15 cellular contexts compared by ENCODE assay signal in the genomic region with DNA sequence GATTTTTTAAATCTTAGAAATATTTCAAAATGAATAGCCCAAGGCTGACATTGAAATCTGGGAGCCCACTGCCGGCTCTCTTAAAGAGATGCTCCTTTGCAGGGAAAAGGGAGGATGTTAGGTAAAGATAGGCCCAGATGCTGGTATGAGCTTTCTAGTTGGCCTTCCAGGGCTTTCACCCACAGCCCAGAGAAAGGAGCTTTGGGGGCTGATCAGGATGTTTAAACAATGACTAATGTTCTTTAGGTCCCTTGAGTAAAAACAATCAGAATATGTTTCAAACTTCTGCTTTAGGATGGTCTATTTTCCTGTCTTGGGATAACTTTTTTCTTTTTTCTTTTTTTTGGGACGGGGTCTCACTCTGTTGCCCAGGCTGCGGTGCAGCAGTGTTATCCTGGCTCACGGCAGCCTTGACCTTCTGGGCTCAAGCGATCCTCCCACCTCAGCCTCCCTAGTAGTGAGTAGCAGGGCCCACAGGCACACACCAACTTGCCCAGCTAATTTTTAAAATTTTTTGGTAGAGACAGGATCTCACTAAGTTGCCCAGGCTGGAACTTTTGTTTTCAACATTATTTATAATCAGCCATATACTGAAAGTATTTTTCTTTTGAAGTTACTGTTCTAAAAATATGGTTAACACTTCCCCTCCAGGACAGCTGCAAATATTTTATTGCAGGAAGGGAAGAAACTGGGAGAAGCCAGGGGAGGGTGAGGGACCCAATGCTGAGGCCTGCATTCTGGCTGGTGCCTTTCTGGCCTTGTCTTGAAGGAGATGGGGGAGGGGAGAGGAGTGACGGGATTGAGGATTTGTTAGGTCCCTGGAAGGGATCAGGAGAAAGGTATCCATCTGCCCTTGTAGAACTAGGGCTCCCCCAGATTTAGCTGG.
A peak's percentile ranks its signal among the peaks of the same experiment; 100 is the strongest.
DNase-seq lines count a peak whose midpoint lies in the region; ATAC-seq, FAIRE-seq and TF ChIP-seq lines count a peak whose summit lies in the region.
"Had no signal": no experiment of that assay in that cellular context is flagged by ENCODE, and none has a peak within 500 bp of the region (broad histone marks: within the 10 kb centered on the region; RNA-seq: fewer than 3 reads in every experiment).

No MANE protein-coding gene starts in this region.

- no peak for FAIRE-seq in A549 (lab: Jason Lieb, UNC)
- FAIRE-seq: colon had no signal

- H3K4me2 ChIP-seq in A549 (peak overlapping the region; percentile 90), mammary epithelial cell (ENCODE audit: insufficient read depth, low read depth, low read length) (peak overlapping the region; percentile 96)

- TF ChIP-seq POLR2A in A549 (IDR thresholded peaks at IDR 0.05; ENCODE audit: low read length) = no peak

- POLR2A ChIA-PET in A549 (lab: Yijun Ruan, JAX) = no interaction called here

- intact Hi-C loops in mammary epithelial cell (cut with micrococcal nuclease) (loop anchor here (2.0 kb wide), 3 partner anchors 18 to 38 kb away; no protein-coding TSS in a partner anchor), left lung (cut with DNase I) (no loop called here)

- H3K9ac ChIP-seq in mammary epithelial cell (ENCODE audit: insufficient read depth, low read length) = peak overlapping the region; percentile 48

- no peak overlapping the region for H2AFZ ChIP-seq in mammary epithelial cell (ENCODE audit: low read depth, low read length)

- H3K9me3 ChIP-seq in A549 (no peaks in the 10 kb centered on the region), mammary epithelial cell (replicated peaks; ENCODE audit: insufficient read depth, low read length) (no peaks in the 10 kb centered on the region), mesodermal cell (ENCODE audit: control insufficient read depth, low read length) (no peaks in the 10 kb centered on the region), left lung (no peaks in the 10 kb centered on the region)
- H3K9me3 ChIP-seq: heart right ventricle, thoracic aorta had no signal

- in situ Hi-C loops in mammary epithelial cell (cut with MboI; ENCODE audit: low sequenced_read_pairs in 2 of 2) = no loop called here

- H3K4me1 ChIP-seq in A549 (peaks cover 38% of the 10 kb centered on the region), mammary epithelial cell (ENCODE audit: insufficient read depth, low read length) (peaks cover 32% of the 10 kb centered on the region), mesodermal cell (ENCODE audit: control insufficient read depth, insufficient read depth, low read length, poor library complexity, severe bottlenecking) (peaks cover 9% of the 10 kb centered on the region), left lung (peaks cover 12 to 48% of the 10 kb centered on the region in 2 donors)

- peaks cover 76% of the 10 kb centered on the region for H3K79me2 ChIP-seq in mammary epithelial cell (ENCODE audit: insufficient read depth, low read length)

- H3K27me3 ChIP-seq in mammary epithelial cell (ENCODE audit: insufficient read depth, low read length) (no peaks in the 10 kb centered on the region), left lung (no peaks in the 10 kb centered on the region)
- H3K27me3 ChIP-seq: heart right ventricle had no signal

- TF ChIP-seq RAD21 in A549 (conservative IDR thresholded peaks at IDR 0.05 in 1 of 2, IDR thresholded peaks at IDR 0.05 in 1 of 2) = no peak

- no peak for ATAC-seq in A549
- no peak for ATAC-seq in HG02571 (IDR thresholded peaks at IDR 0.05; ENCODE audit: unreplicated experiment)
- ATAC-seq in HG02938 (IDR thresholded peaks at IDR 0.05; ENCODE audit: unreplicated experiment) = no peak
- no peak for ATAC-seq in left lung
- no peak for ATAC-seq in HG03469 (IDR thresholded peaks at IDR 0.05; ENCODE audit: unreplicated experiment)
- ATAC-seq: natural killer cell treated with Interleukin-12 subunit alpha and Interleukin-12 subunit beta and Interleukin-15 and Interleukin-18, amount 100 ng/mL, for 72 hours had no signal

- DNase-seq in A549 (ENCODE audit: low read depth in 1 of 2, low spot score in 1 of 2) (no peak), HS-5 (ENCODE audit: low read depth) (peak; percentile 25), mammary epithelial cell (no peak), left lung (no peak)
- DNase-seq: activated T-cell treated with anti-CD3 and anti-CD28 coated beads, Interleukin-2, amount 50 U/mL, for 48 hours; heart right ventricle; NCI-H1930; stimulated activated CD4-positive, alpha-beta T cell treated with anti-CD3 and anti-CD28 coated beads, Interleukin-2, amount 100 ng/mL, for 24 hours had no signal

- TF ChIP-seq CTCF in A549 (IDR thresholded peaks at IDR 0.05) (no peak), mammary epithelial cell (conservative IDR thresholded peaks at IDR 0.05 in 1 of 2, IDR thresholded peaks at IDR 0.05 in 1 of 2; ENCODE audit: extremely low read depth in 1 of 2, insufficient read depth in 1 of 2, low read depth in 1 of 2, low read length in 2 of 2) (no peak), left lung (IDR thresholded peaks at IDR 0.05) (no peak)

- H3K4me3 ChIP-seq in A549 (0 out of 3 replicates have a peak overlapping the region, but pooled peaks have one; percentile 42), mammary epithelial cell (replicated peaks in 1 of 3; ENCODE audit: insufficient read depth in 1 of 3, low read depth in 2 of 3, low read length in 3 of 3) (peak overlapping the region in 2 of 3 experiments; percentile 52 to 59), mesodermal cell (ENCODE audit: extremely low read depth, insufficient read depth, low read length, poor library complexity, severe bottlenecking) (peak overlapping the region; percentile 29), left lung (no peak overlapping the region)
- H3K4me3 ChIP-seq: heart right ventricle, thoracic aorta had no signal

- TF ChIP-seq EP300 in A549 (IDR thresholded peaks at IDR 0.05) = no peak

- H3K36me3 ChIP-seq in mammary epithelial cell (ENCODE audit: insufficient read depth, low read length) (no peaks in the 10 kb centered on the region), mesodermal cell (ENCODE audit: control insufficient read depth, insufficient read depth, low read length) (no peaks in the 10 kb centered on the region), left lung (no peaks in the 10 kb centered on the region)
- H3K36me3 ChIP-seq: heart right ventricle, thoracic aorta had no signal

- 70% methylated on average over 6 of the region's 6 CpGs for WGBS in A549 (ENCODE audit: missing lambda C conversion rate)
- 77% methylated on average over 6 of the region's 6 CpGs for WGBS in mammary epithelial cell (ENCODE audit: low coverage, missing lambda C conversion rate)
- WGBS in mesodermal cell (ENCODE audit: insufficient coverage in 2 of 2), 2 experiments = 84 to 85% methylated on average over 5 to 6 of the region's 6 CpGs

- peak overlapping the region; percentile 72 to 91; a peak in 5 of 6 replicates for H3K27ac ChIP-seq in A549
- H3K27ac ChIP-seq in mammary epithelial cell (ENCODE audit: insufficient read depth, low read depth, low read length) = peak overlapping the region; percentile 76
- no peak overlapping the region for H3K27ac ChIP-seq in mesodermal cell (ENCODE audit: low read depth, low read length, severe bottlenecking)
- peak overlapping the region in 1 of 2 donors; percentile 67 for H3K27ac ChIP-seq in left lung

- dilution Hi-C loops in mammary epithelial cell (cut with HindIII; ENCODE audit: low sequenced_read_pairs) = no loop called here

- H4K20me1 ChIP-seq in mammary epithelial cell (ENCODE audit: insufficient read depth, low read length) = peaks cover 3% of the 10 kb centered on the region

- BruUV-seq in mammary epithelial cell (replicated peaks; lab: Mats Ljungman, UMichigan) = no TSS peak

- CTCF ChIA-PET in A549 (lab: Yijun Ruan, JAX) (interaction anchor here (0.6 kb wide), 1 partner anchor 20 kb away, joined by 3 read pairs; no protein-coding TSS in a partner anchor), mammary epithelial cell (lab: Charles Lee; ENCODE audit: low non-redundant PET) (no interaction called here)

TF ChIP-seq in A549, 52 proteins besides CTCF, POLR2A, EP300 and RAD21 (continues in another document):
- no peak for TF ChIP-seq GATA3 (IDR thresholded peaks at IDR 0.05; ENCODE audit: borderline replicate concordance)
- TF ChIP-seq, protein P1, sequence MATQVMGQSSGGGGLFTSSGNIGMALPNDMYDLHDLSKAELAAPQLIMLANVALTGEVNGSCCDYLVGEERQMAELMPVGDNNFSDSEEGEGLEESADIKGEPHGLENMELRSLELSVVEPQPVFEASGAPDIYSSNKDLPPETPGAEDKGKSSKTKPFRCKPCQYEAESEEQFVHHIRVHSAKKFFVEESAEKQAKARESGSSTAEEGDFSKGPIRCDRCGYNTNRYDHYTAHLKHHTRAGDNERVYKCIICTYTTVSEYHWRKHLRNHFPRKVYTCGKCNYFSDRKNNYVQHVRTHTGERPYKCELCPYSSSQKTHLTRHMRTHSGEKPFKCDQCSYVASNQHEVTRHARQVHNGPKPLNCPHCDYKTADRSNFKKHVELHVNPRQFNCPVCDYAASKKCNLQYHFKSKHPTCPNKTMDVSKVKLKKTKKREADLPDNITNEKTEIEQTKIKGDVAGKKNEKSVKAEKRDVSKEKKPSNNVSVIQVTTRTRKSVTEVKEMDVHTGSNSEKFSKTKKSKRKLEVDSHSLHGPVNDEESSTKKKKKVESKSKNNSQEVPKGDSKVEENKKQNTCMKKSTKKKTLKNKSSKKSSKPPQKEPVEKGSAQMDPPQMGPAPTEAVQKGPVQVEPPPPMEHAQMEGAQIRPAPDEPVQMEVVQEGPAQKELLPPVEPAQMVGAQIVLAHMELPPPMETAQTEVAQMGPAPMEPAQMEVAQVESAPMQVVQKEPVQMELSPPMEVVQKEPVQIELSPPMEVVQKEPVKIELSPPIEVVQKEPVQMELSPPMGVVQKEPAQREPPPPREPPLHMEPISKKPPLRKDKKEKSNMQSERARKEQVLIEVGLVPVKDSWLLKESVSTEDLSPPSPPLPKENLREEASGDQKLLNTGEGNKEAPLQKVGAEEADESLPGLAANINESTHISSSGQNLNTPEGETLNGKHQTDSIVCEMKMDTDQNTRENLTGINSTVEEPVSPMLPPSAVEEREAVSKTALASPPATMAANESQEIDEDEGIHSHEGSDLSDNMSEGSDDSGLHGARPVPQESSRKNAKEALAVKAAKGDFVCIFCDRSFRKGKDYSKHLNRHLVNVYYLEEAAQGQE (IDR thresholded peaks at IDR 0.05) = no peak
- no peak for TF ChIP-seq ZC3H11A (IDR thresholded peaks at IDR 0.05)
- no peak for TF ChIP-seq RCOR1 (IDR thresholded peaks at IDR 0.05; ENCODE audit: low read depth, low read length)
- TF ChIP-seq HOXA7 (CRISPR knock-in tag; IDR thresholded peaks at IDR 0.05) = no peak
- TF ChIP-seq NPAS2 (CRISPR knock-in tag; IDR thresholded peaks at IDR 0.05; ENCODE audit: borderline replicate concordance) = no peak
- no peak for TF ChIP-seq EHMT2 (IDR thresholded peaks at IDR 0.05; ENCODE audit: low read depth)
- TF ChIP-seq PHF8 (IDR thresholded peaks at IDR 0.05; ENCODE audit: borderline replicate concordance, low read depth) = no peak
- TF ChIP-seq RARB (CRISPR knock-in tag; IDR thresholded peaks at IDR 0.05) = no peak
- no peak for TF ChIP-seq TFCP2L1 (CRISPR knock-in tag; IDR thresholded peaks at IDR 0.05)
- no peak for TF ChIP-seq JUNB (IDR thresholded peaks at IDR 0.05)
- no peak for TF ChIP-seq HDAC2 (IDR thresholded peaks at IDR 0.05)
- TF ChIP-seq CHD2 (IDR thresholded peaks at IDR 0.05; ENCODE audit: low read length, partially characterized antibody) = no peak
- no peak for TF ChIP-seq ESRRA (IDR thresholded peaks at IDR 0.05; ENCODE audit: borderline replicate concordance, low read length)

Comparison
In these comparisons a context has a peak if more than half of its experiments do, and no peak if none do; other contexts are left out.
1. H3K4me3 ChIP-seq: peak in A549 (single experiment), mammary epithelial cell (2 of 3) and mesodermal cell (single experiment); none in left lung (0 of 2).